ENCODE assay signal across 19 cellular contexts in the genomic region with DNA sequence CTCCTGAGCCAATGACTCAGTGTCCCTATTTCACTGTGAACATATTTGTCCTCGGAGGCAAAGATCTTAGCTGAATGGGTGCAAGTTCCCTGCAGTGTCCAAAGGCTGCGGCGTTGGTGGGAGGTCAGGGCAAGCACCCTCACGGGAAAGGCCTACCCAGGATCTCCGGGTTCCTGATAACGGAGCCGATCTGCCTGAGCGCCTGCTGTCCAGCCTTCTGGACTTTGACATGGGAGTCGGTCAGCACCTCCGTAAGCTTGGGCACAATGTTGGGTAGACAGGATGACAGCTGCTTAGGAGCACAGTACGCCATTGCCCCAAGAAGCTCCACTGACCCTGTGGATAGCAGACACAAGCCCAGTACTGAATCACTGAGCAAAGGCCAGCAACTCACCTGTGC.
"Had no signal": no experiment of that assay in that cellular context is flagged by ENCODE, and none has a peak within 500 bp of the region (broad histone marks: within the 10 kb centered on the region; RNA-seq: fewer than 3 reads in every experiment).

No MANE protein-coding gene starts in this region.

- DNase-seq: cerebellar nuclear complex; colonic mucosa; dermis blood vessel endothelial cell; heart right ventricle; hypothalamus; left cardiac atrium; mesendoderm; naive thymus-derived CD8-positive, alpha-beta T cell; sigmoid colon; stimulated activated CD4-positive, alpha-beta T cell treated with anti-CD3 and anti-CD28 coated beads, Interleukin-2, amount 100 ng/mL, for 48 hours; stimulated activated naive CD8-positive, alpha-beta T cell treated with anti-CD3 and anti-CD28 coated beads, Interleukin-15, amount 100 ng/mL, for 72 hours; testis; upper lobe of right lung had no signal

- H3K4me1 Mint-ChIP-seq: naive thymus-derived CD8-positive, alpha-beta T cell; stimulated activated naive CD8-positive, alpha-beta T cell treated with anti-CD3 and anti-CD28 coated beads, Interleukin-15, amount 100 ng/mL, for 72 hours had no signal

- H3K4me3 ChIP-seq: colonic mucosa, heart right ventricle, right atrium auricular region, sigmoid colon, skin epidermis, testis, tibial nerve, upper lobe of right lung, vagina had no signal

- H3K27me3 Mint-ChIP-seq: naive thymus-derived CD8-positive, alpha-beta T cell; stimulated activated naive CD8-positive, alpha-beta T cell treated with anti-CD3 and anti-CD28 coated beads, Interleukin-15, amount 100 ng/mL, for 72 hours had no signal

- H3K27me3 ChIP-seq: colonic mucosa, heart right ventricle, neutrophil, right atrium auricular region, sigmoid colon, testis, tibial nerve, upper lobe of right lung, vagina had no signal

- H3K9me3 ChIP-seq: colonic mucosa, heart right ventricle, neutrophil, right atrium auricular region, sigmoid colon, testis, tibial nerve, upper lobe of right lung, vagina had no signal

- H3K4me1 ChIP-seq: colonic mucosa, heart right ventricle, right atrium auricular region, sigmoid colon, testis, tibial nerve, upper lobe of right lung, vagina had no signal

- H3K27ac ChIP-seq: colonic mucosa, heart right ventricle, neutrophil, right atrium auricular region, sigmoid colon, skin epidermis, testis, tibial nerve, upper lobe of right lung, vagina had no signal

- H3K4me3 Mint-ChIP-seq: naive thymus-derived CD8-positive, alpha-beta T cell; stimulated activated naive CD8-positive, alpha-beta T cell treated with anti-CD3 and anti-CD28 coated beads, Interleukin-15, amount 100 ng/mL, for 72 hours had no signal

- ATAC-seq: esophagus mucosa; heart right ventricle; left cardiac atrium; naive thymus-derived CD8-positive, alpha-beta T cell; stimulated activated naive CD8-positive, alpha-beta T cell treated with anti-CD3 and anti-CD28 coated beads, Interleukin-15, amount 100 ng/mL, for 72 hours; upper lobe of right lung had no signal

- H3K9me3 Mint-ChIP-seq: naive thymus-derived CD8-positive, alpha-beta T cell; stimulated activated naive CD8-positive, alpha-beta T cell treated with anti-CD3 and anti-CD28 coated beads, Interleukin-15, amount 100 ng/mL, for 72 hours had no signal
